In the genomic region with DNA sequence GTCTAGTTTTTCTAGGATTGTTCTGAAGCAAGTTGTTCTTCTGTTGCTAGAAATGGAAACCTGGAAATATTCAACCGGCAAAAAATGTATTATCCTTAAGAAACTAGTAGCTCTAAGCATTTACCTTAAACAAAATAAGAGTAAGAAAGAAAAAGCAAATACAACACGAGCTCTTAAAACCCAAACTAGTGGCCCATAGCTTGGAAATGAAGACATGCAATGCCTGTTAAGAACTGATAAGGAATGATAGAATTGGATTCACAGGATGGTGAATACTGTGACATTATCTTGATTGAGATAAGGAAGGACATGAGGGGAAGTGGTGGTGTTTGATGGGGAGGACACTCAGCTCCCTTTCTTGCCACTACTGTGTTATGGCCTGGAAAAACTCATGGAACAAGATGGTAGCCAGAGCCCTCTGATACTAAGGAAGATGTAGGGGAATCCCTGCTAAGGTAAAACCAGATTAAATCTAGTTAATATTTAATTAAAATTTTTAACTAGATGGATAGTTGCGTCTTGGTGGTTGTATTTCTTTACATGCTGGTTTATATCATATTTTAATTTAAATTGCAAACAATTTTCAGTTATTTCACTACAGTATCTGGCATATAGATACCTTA, we compare ENCODE assay signal across 22 cellular contexts.
"Had no signal": no experiment of that assay in that cellular context is flagged by ENCODE, and none has a peak within 500 bp of the region (broad histone marks: within the 10 kb centered on the region; RNA-seq: fewer than 3 reads in every experiment).

No MANE protein-coding gene starts in this region.

- H3K27me3 ChIP-seq: dorsolateral prefrontal cortex, gastrocnemius medialis, neural progenitor cell, right lobe of liver, tibial nerve, upper lobe of left lung had no signal

- FAIRE-seq: kidney, small intestine, urothelium cell line had no signal

- H2AFZ ChIP-seq: neural progenitor cell, parathyroid adenoma had no signal

- H3K9me3 ChIP-seq: gastrocnemius medialis, mucosa of descending colon, right lobe of liver, thoracic aorta, tibial nerve, upper lobe of left lung had no signal

- H3K79me2 ChIP-seq: parathyroid adenoma had no signal

- H3K36me3 ChIP-seq: gastrocnemius medialis, neural progenitor cell, right lobe of liver, thoracic aorta, tibial nerve, upper lobe of left lung had no signal

- H3K4me3 ChIP-seq: dorsolateral prefrontal cortex, gastrocnemius medialis, lung, mucosa of descending colon, neural progenitor cell, right lobe of liver, thoracic aorta, tibial nerve, upper lobe of left lung had no signal

- H3K4me2 ChIP-seq: neural progenitor cell had no signal

- H3K27ac ChIP-seq: dorsolateral prefrontal cortex, gastrocnemius medialis, neural progenitor cell, parathyroid adenoma, right lobe of liver, thoracic aorta, tibial nerve, upper lobe of left lung had no signal

- H3K9ac ChIP-seq: neural progenitor cell, parathyroid adenoma had no signal

- ATAC-seq: esophagus mucosa; gastrocnemius medialis; left lobe of liver; mucosa of descending colon; right lobe of liver; stimulated activated naive B cell treated with anti-CD40 and anti-IgM and Interleukin-4, amounts not matched to agents 10 μg/mL and 1 μg/mL and 100 μg/mL, for 72 hours had no signal

- DNase-seq: dorsolateral prefrontal cortex; effector CD4-positive, alpha-beta T cell; foreskin fibroblast; gastrocnemius medialis; head of caudate nucleus; kidney; mucosa of descending colon; naive B cell; right lobe of liver; small intestine; stimulated activated CD4-positive, alpha-beta T cell treated with anti-CD3 and anti-CD28 coated beads, Interleukin-15, amount 100 ng/mL, for 24 hours; stimulated activated CD4-positive, alpha-beta T cell treated with anti-CD3 and anti-CD28 coated beads, Interleukin-2, amount 100 ng/mL, for 48 hours; stimulated activated naive B cell treated with anti-CD40 and anti-IgM and Interleukin-4, amounts not matched to agents 10 μg/mL and 1 μg/mL and 100 μg/mL, for 72 hours; upper lobe of left lung had no signal

- H3K4me1 ChIP-seq: gastrocnemius medialis, neural progenitor cell, parathyroid adenoma, right lobe of liver, tibial nerve, upper lobe of left lung had no signal
